Comparison of ENCODE assay signal across 1 cellular context in the genomic region with DNA sequence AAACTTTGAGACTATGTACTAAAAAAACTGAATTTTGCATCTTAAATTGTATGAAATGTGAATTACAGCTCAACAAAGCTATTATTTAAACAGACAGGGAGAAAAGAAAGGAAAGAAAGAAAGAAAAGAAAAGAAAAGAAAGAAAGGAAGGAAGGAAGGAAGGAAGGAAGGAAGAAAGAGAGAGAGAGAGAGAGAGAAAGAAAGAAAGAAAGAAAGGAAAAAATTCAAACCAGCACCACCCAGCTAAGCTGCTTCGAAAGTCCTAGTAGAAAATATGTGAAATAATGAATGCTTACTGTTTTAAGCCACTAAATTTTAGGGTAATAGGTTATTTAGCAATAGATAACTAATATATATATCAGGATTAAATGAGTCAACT.
TF ChIP-seq lines count a peak whose summit lies in the region.

No MANE protein-coding gene starts in this region.

TF ChIP-seq in K562, 482 proteins besides CTCF, POLR2A, EP300 and RAD21 (continued from another document):
- peak; percentile 18 for TF ChIP-seq ARHGAP35 (IDR thresholded peaks at IDR 0.05; ENCODE audit: partially characterized antibody)
- TF ChIP-seq SRSF9 (IDR thresholded peaks at IDR 0.05; ENCODE audit: borderline replicate concordance, low read depth, low read length), result no peak
- TF ChIP-seq, protein P1, sequence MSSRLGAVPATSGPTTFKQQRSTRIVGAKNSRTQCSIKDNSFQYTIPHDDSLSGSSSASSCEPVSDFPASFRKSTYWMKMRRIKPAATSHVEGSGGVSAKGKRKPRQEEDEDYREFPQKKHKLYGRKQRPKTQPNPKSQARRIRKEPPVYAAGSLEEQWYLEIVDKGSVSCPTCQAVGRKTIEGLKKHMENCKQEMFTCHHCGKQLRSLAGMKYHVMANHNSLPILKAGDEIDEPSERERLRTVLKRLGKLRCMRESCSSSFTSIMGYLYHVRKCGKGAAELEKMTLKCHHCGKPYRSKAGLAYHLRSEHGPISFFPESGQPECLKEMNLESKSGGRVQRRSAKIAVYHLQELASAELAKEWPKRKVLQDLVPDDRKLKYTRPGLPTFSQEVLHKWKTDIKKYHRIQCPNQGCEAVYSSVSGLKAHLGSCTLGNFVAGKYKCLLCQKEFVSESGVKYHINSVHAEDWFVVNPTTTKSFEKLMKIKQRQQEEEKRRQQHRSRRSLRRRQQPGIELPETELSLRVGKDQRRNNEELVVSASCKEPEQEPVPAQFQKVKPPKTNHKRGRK (tag; IDR thresholded peaks at IDR 0.05), result peak; percentile 69; the same call in 1 of the 2 replicates
- TF ChIP-seq, protein P2, sequence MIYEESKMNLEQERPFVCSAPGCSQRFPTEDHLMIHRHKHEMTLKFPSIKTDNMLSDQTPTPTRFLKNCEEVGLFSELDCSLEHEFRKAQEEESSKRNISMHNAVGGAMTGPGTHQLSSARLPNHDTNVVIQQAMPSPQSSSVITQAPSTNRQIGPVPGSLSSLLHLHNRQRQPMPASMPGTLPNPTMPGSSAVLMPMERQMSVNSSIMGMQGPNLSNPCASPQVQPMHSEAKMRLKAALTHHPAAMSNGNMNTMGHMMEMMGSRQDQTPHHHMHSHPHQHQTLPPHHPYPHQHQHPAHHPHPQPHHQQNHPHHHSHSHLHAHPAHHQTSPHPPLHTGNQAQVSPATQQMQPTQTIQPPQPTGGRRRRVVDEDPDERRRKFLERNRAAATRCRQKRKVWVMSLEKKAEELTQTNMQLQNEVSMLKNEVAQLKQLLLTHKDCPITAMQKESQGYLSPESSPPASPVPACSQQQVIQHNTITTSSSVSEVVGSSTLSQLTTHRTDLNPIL (CRISPR knock-in tag; IDR thresholded peaks at IDR 0.05), result no peak
